Comparison of ENCODE assay signal across 1 cellular context in genomic region chr5:142211013-142211412, GRCh38.
TF ChIP-seq lines count a peak whose summit lies in the region.

No MANE protein-coding gene starts in this region.

TF ChIP-seq in HepG2, 621 proteins besides CTCF, POLR2A, EP300 and RAD21 (continued from another document):
- TF ChIP-seq, protein P1, sequence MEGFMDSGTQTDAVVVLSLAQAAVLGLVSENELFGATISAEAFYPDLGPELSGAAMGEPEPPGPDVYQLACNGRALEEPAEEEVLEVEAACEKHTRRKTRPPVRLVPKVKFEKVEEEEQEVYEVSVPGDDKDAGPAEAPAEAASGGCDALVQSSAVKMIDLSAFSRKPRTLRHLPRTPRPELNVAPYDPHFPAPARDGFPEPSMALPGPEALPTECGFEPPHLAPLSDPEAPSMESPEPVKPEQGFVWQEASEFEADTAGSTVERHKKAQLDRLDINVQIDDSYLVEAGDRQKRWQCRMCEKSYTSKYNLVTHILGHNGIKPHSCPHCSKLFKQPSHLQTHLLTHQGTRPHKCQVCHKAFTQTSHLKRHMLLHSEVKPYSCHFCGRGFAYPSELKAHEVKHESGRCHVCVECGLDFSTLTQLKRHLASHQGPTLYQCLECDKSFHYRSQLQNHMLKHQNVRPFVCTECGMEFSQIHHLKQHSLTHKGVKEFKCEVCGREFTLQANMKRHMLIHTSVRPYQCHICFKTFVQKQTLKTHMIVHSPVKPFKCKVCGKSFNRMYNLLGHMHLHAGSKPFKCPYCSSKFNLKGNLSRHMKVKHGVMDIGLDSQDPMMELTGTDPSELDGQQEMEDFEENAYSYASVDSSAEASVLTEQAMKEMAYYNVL (CRISPR knock-in tag; IDR thresholded peaks at IDR 0.05; ENCODE audit: borderline replicate concordance) = no peak
- TF ChIP-seq ZNF234 (CRISPR knock-in tag; conservative IDR thresholded peaks at IDR 0.05) = no peak
- no peak for TF ChIP-seq SETDB1 (CRISPR knock-in tag; IDR thresholded peaks at IDR 0.05; ENCODE audit: borderline replicate concordance)
- TF ChIP-seq TEAD3 (CRISPR knock-in tag; optimal IDR thresholded peaks at IDR 0.05; ENCODE audit: borderline replicate concordance) = no peak
- no peak for TF ChIP-seq ZNF235 (CRISPR knock-in tag; IDR thresholded peaks at IDR 0.05; ENCODE audit: borderline replicate concordance)
- TF ChIP-seq ZNF557 (CRISPR knock-in tag; IDR thresholded peaks at IDR 0.05) = no peak
- no peak for TF ChIP-seq TIGD3 (CRISPR knock-in tag; IDR thresholded peaks at IDR 0.05; ENCODE audit: borderline replicate concordance)
- TF ChIP-seq, protein P2, sequence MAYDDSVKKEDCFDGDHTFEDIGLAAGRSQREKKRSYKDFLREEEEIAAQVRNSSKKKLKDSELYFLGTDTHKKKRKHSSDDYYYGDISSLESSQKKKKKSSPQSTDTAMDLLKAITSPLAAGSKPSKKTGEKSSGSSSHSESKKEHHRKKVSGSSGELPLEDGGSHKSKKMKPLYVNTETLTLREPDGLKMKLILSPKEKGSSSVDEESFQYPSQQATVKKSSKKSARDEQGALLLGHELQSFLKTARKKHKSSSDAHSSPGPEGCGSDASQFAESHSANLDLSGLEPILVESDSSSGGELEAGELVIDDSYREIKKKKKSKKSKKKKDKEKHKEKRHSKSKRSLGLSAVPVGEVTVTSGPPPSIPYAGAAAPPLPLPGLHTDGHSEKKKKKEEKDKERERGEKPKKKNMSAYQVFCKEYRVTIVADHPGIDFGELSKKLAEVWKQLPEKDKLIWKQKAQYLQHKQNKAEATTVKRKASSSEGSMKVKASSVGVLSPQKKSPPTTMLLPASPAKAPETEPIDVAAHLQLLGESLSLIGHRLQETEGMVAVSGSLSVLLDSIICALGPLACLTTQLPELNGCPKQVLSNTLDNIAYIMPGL (CRISPR knock-in tag; IDR thresholded peaks at IDR 0.05; ENCODE audit: borderline replicate concordance in 1 of 2, low read depth in 1 of 2) = no peak
